8 cellular contexts compared by ENCODE assay signal in genomic region chr19:1401138-1401888, GRCh38. TPM values are rescaled to one million over a fixed set of nuclear protein-coding genes. Genes with fewer than 3 reads are reported as not detected.
DNase-seq lines count a peak whose midpoint lies in the region; ATAC-seq lines count a peak whose summit lies in the region.

TSS of gene GAMT (minus strand) at chr19:1401542. CDS start at chr19:1401476, 66 bp downstream.

- H2AK5ac ChIP-seq in mesendoderm (ENCODE audit: low read length): no peak within 1 kb of the TSS

- H3K36me3 Mint-ChIP-seq in activated CD4-positive, alpha-beta T cell treated with anti-CD3 and anti-CD28 coated beads, Interleukin-2, amount 10 ng/mL, durations not matched to agents 24 days and 14 days (ENCODE audit: low read depth): peaks cover 1% of the 10 kb centered on the region

- H2BK15ac ChIP-seq in mesendoderm (replicated peaks; ENCODE audit: low read depth): no peak within 1 kb of the TSS

- peak within 1 kb of the TSS; percentile 72 for H3K9ac ChIP-seq in mesendoderm (ENCODE audit: low read length)

- H3K18ac ChIP-seq in mesendoderm (ENCODE audit: low read length): peak within 1 kb of the TSS; percentile 64

- no peak for ATAC-seq in GM18867 (IDR thresholded peaks at IDR 0.05; ENCODE audit: unreplicated experiment)

- no peaks in the 10 kb centered on the region for H3K36me3 ChIP-seq in ectodermal cell (ENCODE audit: control insufficient read depth, insufficient read depth, low read length)
- H3K36me3 ChIP-seq in mesendoderm (ENCODE audit: control insufficient read depth, insufficient read depth, low read length): no peaks in the 10 kb centered on the region

- H4K5ac ChIP-seq in mesendoderm (ENCODE audit: low read length): no peak within 1 kb of the TSS

- H3K27me3 ChIP-seq in ectodermal cell (ENCODE audit: control insufficient read depth, insufficient read depth, low read length, poor library complexity, severe bottlenecking): peaks cover 4% of the 10 kb centered on the region
- no peaks in the 10 kb centered on the region for H3K27me3 ChIP-seq in mesendoderm (ENCODE audit: insufficient read depth, low read length, poor library complexity)

- H3K23ac ChIP-seq in mesendoderm (ENCODE audit: low read length): no peak within 1 kb of the TSS

- intact Hi-C loops in activated CD4-positive, alpha-beta T cell treated with anti-CD3 and anti-CD28 coated beads, Interleukin-2, amount 10 ng/mL, durations not matched to agents 24 days and 14 days (cut with micrococcal nuclease): no loop called here

- H3K27me3 Mint-ChIP-seq in activated CD4-positive, alpha-beta T cell treated with anti-CD3 and anti-CD28 coated beads, Interleukin-2, amount 10 ng/mL, durations not matched to agents 24 days and 14 days: peaks cover 6% of the 10 kb centered on the region

- peaks cover 4% of the 10 kb centered on the region for H3K4me1 ChIP-seq in ectodermal cell (ENCODE audit: control insufficient read depth, insufficient read depth, low read length)
- no peaks in the 10 kb centered on the region for H3K4me1 ChIP-seq in mesendoderm (ENCODE audit: control insufficient read depth, low read depth, low read length)

- H3K79me2 ChIP-seq in mesendoderm (ENCODE audit: control insufficient read depth, insufficient read depth, low read length): no peaks in the 10 kb centered on the region

- 3% methylated on average over 87 of the region's 87 CpGs for WGBS in ectodermal cell, 2 experiments
- no CpG with 5 or more reads among the region's 87 CpGs for WGBS in mesendoderm (ENCODE audit: extremely low coverage, insufficient coverage, low lambda C conversion rate)

- no peak within 1 kb of the TSS for H3K4ac ChIP-seq in mesendoderm (ENCODE audit: low read depth, low read length)

- peak within 1 kb of the TSS; percentile 73 for H3K4me2 ChIP-seq in mesendoderm (ENCODE audit: low read length)

- no peaks in the 10 kb centered on the region for H3K9me3 Mint-ChIP-seq in activated CD4-positive, alpha-beta T cell treated with anti-CD3 and anti-CD28 coated beads, Interleukin-2, amount 10 ng/mL, durations not matched to agents 24 days and 14 days

- H2BK5ac ChIP-seq in mesendoderm (ENCODE audit: low read length): no peak within 1 kb of the TSS

- DNase-seq in ELR (ENCODE audit: low read depth) (peak; percentile 58), mesendoderm (peak; percentile 40), NCI-H2029 treated with DMSO at 0.1 percent for 48 hours (lab: John Stamatoyannopoulos, UW) (no peak)
- no peak for DNase-seq in Jurkat, Clone E6-1 (ENCODE audit: low read depth, low spot score)
- DNase-seq in activated CD4-positive, alpha-beta T cell treated with anti-CD3 and anti-CD28 coated beads, Interleukin-2, amount 10 ng/mL, durations not matched to agents 24 days and 14 days: peak; percentile 90
- DNase-seq in stimulated activated CD8-positive, alpha-beta memory T cell treated with anti-CD3 and anti-CD28 coated beads, Interleukin-4, amount 100 ng/mL, for 48 hours: peak; percentile 72

- H3K4me3 ChIP-seq in Jurkat, Clone E6-1 (ENCODE audit: low read length): peak within 1 kb of the TSS; percentile 68
- peak within 1 kb of the TSS; percentile 68 for H3K4me3 ChIP-seq in ectodermal cell (ENCODE audit: insufficient read depth, low read depth, low read length)
- peak within 1 kb of the TSS; percentile 35 for H3K4me3 ChIP-seq in mesendoderm (ENCODE audit: low read length)

- H3K79me1 ChIP-seq in mesendoderm (ENCODE audit: low read length): no peaks in the 10 kb centered on the region

- peak within 1 kb of the TSS; percentile 88 for H3K56ac ChIP-seq in mesendoderm (ENCODE audit: low read length)

- peaks cover 9% of the 10 kb centered on the region for H3K4me1 Mint-ChIP-seq in activated CD4-positive, alpha-beta T cell treated with anti-CD3 and anti-CD28 coated beads, Interleukin-2, amount 10 ng/mL, durations not matched to agents 24 days and 14 days

- no peak within 1 kb of the TSS for H3K27ac Mint-ChIP-seq in activated CD4-positive, alpha-beta T cell treated with anti-CD3 and anti-CD28 coated beads, Interleukin-2, amount 10 ng/mL, durations not matched to agents 24 days and 14 days

- H3K27ac ChIP-seq in ectodermal cell (ENCODE audit: insufficient read depth, low read depth, low read length, poor library complexity, severe bottlenecking) (no peak within 1 kb of the TSS), mesendoderm (ENCODE audit: low read depth, low read length) (no peak within 1 kb of the TSS)

- H2BK120ac ChIP-seq in mesendoderm (ENCODE audit: low read depth, low read length): no peak within 1 kb of the TSS

- H4K8ac ChIP-seq in mesendoderm (ENCODE audit: low read depth, low read length): no peak within 1 kb of the TSS

- peak within 1 kb of the TSS; percentile 68 for H3K4me3 Mint-ChIP-seq in activated CD4-positive, alpha-beta T cell treated with anti-CD3 and anti-CD28 coated beads, Interleukin-2, amount 10 ng/mL, durations not matched to agents 24 days and 14 days

- no peaks in the 10 kb centered on the region for H3K9me3 ChIP-seq in ectodermal cell (ENCODE audit: control insufficient read depth, low read length)

RNA-seq across cellular contexts. Expression of gene GAMT, which starts in this region (rescaled TPM):
- polyA plus RNA-seq in Jurkat, Clone E6-1 (2012; ENCODE audit: insufficient read depth, insufficient read length): 97.7 TPM
- total RNA-seq in activated CD4-positive, alpha-beta T cell treated with anti-CD3 and anti-CD28 coated beads, Interleukin-2, amount 10 ng/mL, durations not matched to agents 24 days and 14 days: 28.8 and 32.6 TPM in 2 replicates
- 52.9 TPM for polyA plus RNA-seq in ectodermal cell (2013, experiment 1 of 4)
- 56.8 TPM for polyA plus RNA-seq in ectodermal cell (2013, experiment 2 of 4)
- polyA plus RNA-seq in ectodermal cell (2013, experiment 3 of 4): 38.4 TPM
- 41.1 TPM for polyA plus RNA-seq in ectodermal cell (2013, experiment 4 of 4)
- 5.3 TPM for polyA plus RNA-seq in mesendoderm (2013, experiment 1 of 2)
- 6.2 TPM for polyA plus RNA-seq in mesendoderm (2013, experiment 2 of 2)

Comparison
In these comparisons a context has a peak if more than half of its experiments do, and no peak if none do; other contexts are left out.
1. DNase-seq: peak in ELR (single experiment), activated CD4-positive, alpha-beta T cell treated with anti-CD3 and anti-CD28 coated beads, Interleukin-2, amount 10 ng/mL, durations not matched to agents 24 days and 14 days (single experiment), mesendoderm (single experiment) and stimulated activated CD8-positive, alpha-beta memory T cell treated with anti-CD3 and anti-CD28 coated beads, Interleukin-4, amount 100 ng/mL, for 48 hours (single experiment); none in Jurkat, Clone E6-1 (single experiment) and NCI-H2029 treated with DMSO at 0.1 percent for 48 hours (single experiment).
2. Peak in every context shown above with its lines, with median percentiles within 50 percentile points of each other: H3K4me3 ChIP-seq.